27 cellular contexts compared by ENCODE assay signal in genomic region chr1:160455153-160455517, GRCh38. TPM values are rescaled to one million over a fixed set of nuclear protein-coding genes. Genes with fewer than 3 reads are reported as not detected.
A peak's percentile ranks its signal among the peaks of the same experiment; 100 is the strongest.
DNase-seq lines count a peak whose midpoint lies in the region; ATAC-seq and TF ChIP-seq lines count a peak whose summit lies in the region.
"Had no signal": no experiment of that assay in that cellular context is flagged by ENCODE, and none has a peak within 500 bp of the region (broad histone marks: within the 10 kb centered on the region; RNA-seq: fewer than 3 reads in every experiment).

No MANE protein-coding gene starts in this region.

- H3K27me3 ChIP-seq in MG63: no peaks in the 10 kb centered on the region
- H3K27me3 ChIP-seq: pancreas, right atrium auricular region, spleen, vagina had no signal

- no peaks in the 10 kb centered on the region for H3K9me3 Mint-ChIP-seq in natural killer cell treated with Interleukin-12 subunit alpha and Interleukin-12 subunit beta and Interleukin-15 and Interleukin-18, amount 100 ng/mL, for 72 hours
- H3K9me3 Mint-ChIP-seq in natural killer cell: no peaks in the 10 kb centered on the region
- peaks cover 4% of the 10 kb centered on the region for H3K9me3 Mint-ChIP-seq in activated naive CD8-positive, alpha-beta T cell treated with anti-CD3 and anti-CD28 coated beads, Interleukin-2, amount 50 U/mL, for 24 hours
- H3K9me3 Mint-ChIP-seq: CD14-positive monocyte, mesothelial cell of epicardium, nephron progenitor cell had no signal

- H3K4me3 ChIP-seq in MG63: no peak overlapping the region
- H3K4me3 ChIP-seq: left ventricle myocardium inferior, pancreas, right atrium auricular region, spleen, vagina had no signal

- peaks cover 4 to 18% of the 10 kb centered on the region in 2 donors for H3K4me1 Mint-ChIP-seq in natural killer cell treated with Interleukin-12 subunit alpha and Interleukin-12 subunit beta and Interleukin-15 and Interleukin-18, amount 100 ng/mL, for 72 hours (ENCODE audit: low read depth in 2 of 2)
- peaks cover 0 to 4% of the 10 kb centered on the region in 2 donors for H3K4me1 Mint-ChIP-seq in natural killer cell
- H3K4me1 Mint-ChIP-seq in T-helper 17 cell: peaks cover 48% of the 10 kb centered on the region
- H3K4me1 Mint-ChIP-seq in activated naive CD8-positive, alpha-beta T cell treated with anti-CD3 and anti-CD28 coated beads, Interleukin-2, amount 50 U/mL, for 24 hours: peaks cover 96% of the 10 kb centered on the region
- H3K4me1 Mint-ChIP-seq: mesothelial cell of epicardium had no signal

- H3K9me3 ChIP-seq in T-helper 17 cell (ENCODE audit: control insufficient read depth, low read length, poor library complexity, severe bottlenecking): no peaks in the 10 kb centered on the region
- no peaks in the 10 kb centered on the region for H3K9me3 ChIP-seq in MG63
- H3K9me3 ChIP-seq: left ventricle myocardium inferior, pancreas, right atrium auricular region, spleen, vagina had no signal

- no peak for TF ChIP-seq CTCF in natural killer cell (IDR thresholded peaks at IDR 0.05)

- ATAC-seq in natural killer cell treated with Interleukin-12 subunit alpha and Interleukin-12 subunit beta and Interleukin-15 and Interleukin-18, amount 100 ng/mL, for 72 hours: no peak
- ATAC-seq in natural killer cell: no peak
- no peak for ATAC-seq in T-helper 17 cell
- no peak for ATAC-seq in activated naive CD8-positive, alpha-beta T cell treated with anti-CD3 and anti-CD28 coated beads, Interleukin-2, amount 50 U/mL, for 24 hours
- no peak for ATAC-seq in HG02571 (IDR thresholded peaks at IDR 0.05; ENCODE audit: unreplicated experiment)
- no peak for ATAC-seq in HG03175 (IDR thresholded peaks at IDR 0.05; ENCODE audit: unreplicated experiment)
- ATAC-seq: pancreas, PC-3, Right ventricle myocardium inferior had no signal

- DNase-seq in natural killer cell treated with Interleukin-12 subunit alpha and Interleukin-12 subunit beta and Interleukin-15 and Interleukin-18, amount 100 ng/mL, for 72 hours (ENCODE audit: low spot score): no peak
- DNase-seq in natural killer cell (no peak), T-helper 17 cell (no peak), MG63 (no peak)
- DNase-seq in activated naive CD8-positive, alpha-beta T cell treated with anti-CD3 and anti-CD28 coated beads, Interleukin-2, amount 50 U/mL, for 24 hours: no peak
- DNase-seq: activated CD4-positive, alpha-beta T cell treated with anti-CD3 and anti-CD28 coated beads for 1 hour; activated CD8-positive, alpha-beta memory T cell treated with anti-CD3 and anti-CD28 coated beads, Interleukin-2, amount 50 U/mL, for 48 hours; central memory CD4-positive, alpha-beta T cell; dermis blood vessel endothelial cell; left ventricle myocardium inferior; MM.1S; NCI-H1417; NCI-H2081 treated with DMSO at 0.1 percent for 48 hours; NCI-H446; nephron progenitor cell; pancreas; PC-3; spleen; stimulated activated CD4-positive, alpha-beta T cell treated with anti-CD3 and anti-CD28 coated beads, Interleukin-2, amount 100 ng/mL, for 48 hours had no signal

- no peaks in the 10 kb centered on the region for H3K36me3 Mint-ChIP-seq in natural killer cell treated with Interleukin-12 subunit alpha and Interleukin-12 subunit beta and Interleukin-15 and Interleukin-18, amount 100 ng/mL, for 72 hours
- H3K36me3 Mint-ChIP-seq in natural killer cell (no peaks in the 10 kb centered on the region), T-helper 17 cell (ENCODE audit: low read depth) (peaks cover 4% of the 10 kb centered on the region)
- H3K36me3 Mint-ChIP-seq in activated naive CD8-positive, alpha-beta T cell treated with anti-CD3 and anti-CD28 coated beads, Interleukin-2, amount 50 U/mL, for 24 hours (ENCODE audit: low read depth): peaks cover 4% of the 10 kb centered on the region
- H3K36me3 Mint-ChIP-seq: CD14-positive monocyte, mesothelial cell of epicardium had no signal

- H3K36me3 ChIP-seq in MG63: no peaks in the 10 kb centered on the region
- H3K36me3 ChIP-seq: left ventricle myocardium inferior, pancreas, right atrium auricular region, spleen, vagina had no signal

- no peaks in the 10 kb centered on the region for H3K27me3 Mint-ChIP-seq in natural killer cell treated with Interleukin-12 subunit alpha and Interleukin-12 subunit beta and Interleukin-15 and Interleukin-18, amount 100 ng/mL, for 72 hours
- H3K27me3 Mint-ChIP-seq in natural killer cell (ENCODE audit: low read depth in 2 of 2): no peaks in the 10 kb centered on the region
- no peaks in the 10 kb centered on the region for H3K27me3 Mint-ChIP-seq in T-helper 17 cell
- no peaks in the 10 kb centered on the region for H3K27me3 Mint-ChIP-seq in activated naive CD8-positive, alpha-beta T cell treated with anti-CD3 and anti-CD28 coated beads, Interleukin-2, amount 50 U/mL, for 24 hours

- peak overlapping the region; percentile 20 to 22 for H3K27ac Mint-ChIP-seq in natural killer cell treated with Interleukin-12 subunit alpha and Interleukin-12 subunit beta and Interleukin-15 and Interleukin-18, amount 100 ng/mL, for 72 hours
- no peak overlapping the region for H3K27ac Mint-ChIP-seq in natural killer cell
- H3K27ac Mint-ChIP-seq in T-helper 17 cell: peak overlapping the region; percentile 76
- H3K27ac Mint-ChIP-seq in activated naive CD8-positive, alpha-beta T cell treated with anti-CD3 and anti-CD28 coated beads, Interleukin-2, amount 50 U/mL, for 24 hours: peak overlapping the region; percentile 100
- H3K27ac Mint-ChIP-seq: CD14-positive monocyte, mesothelial cell of epicardium, nephron progenitor cell had no signal

- H3K4me3 Mint-ChIP-seq in natural killer cell treated with Interleukin-12 subunit alpha and Interleukin-12 subunit beta and Interleukin-15 and Interleukin-18, amount 100 ng/mL, for 72 hours: no peak overlapping the region
- H3K4me3 Mint-ChIP-seq in natural killer cell (no peak overlapping the region), T-helper 17 cell (peak overlapping the region; percentile 50)
- H3K4me3 Mint-ChIP-seq in activated naive CD8-positive, alpha-beta T cell treated with anti-CD3 and anti-CD28 coated beads, Interleukin-2, amount 50 U/mL, for 24 hours: peak overlapping the region; percentile 60
- H3K4me3 Mint-ChIP-seq: CD14-positive monocyte, mesothelial cell of epicardium, nephron progenitor cell had no signal

- intact Hi-C loops in natural killer cell (cut with micrococcal nuclease): no loop called here

RNA-seq across cellular contexts. Expression of gene VANGL2, which starts 54.8 kb away (rescaled TPM):
- not detected for total RNA-seq in natural killer cell treated with Interleukin-12 subunit alpha and Interleukin-12 subunit beta and Interleukin-15 and Interleukin-18, amount 100 ng/mL, for 72 hours
- total RNA-seq in natural killer cell (under 1 TPM in 1 of 3 donors, not detected in 2; 0.08 TPM), T-helper 17 cell (not detected)
- total RNA-seq in MG63 (2014; rRNA removed; shearing (Covaris generic); ENCODE audit: low replicate concordance): not detected in 2 replicates
- total RNA-seq: fibroblast of lung had no signal

Comparison
In these comparisons a context has a peak if more than half of its experiments do, and no peak if none do; other contexts are left out.
1. H3K27ac Mint-ChIP-seq: peak in natural killer cell treated with Interleukin-12 subunit alpha and Interleukin-12 subunit beta and Interleukin-15 and Interleukin-18, amount 100 ng/mL, for 72 hours (2 of 2), T-helper 17 cell (single experiment) and activated naive CD8-positive, alpha-beta T cell treated with anti-CD3 and anti-CD28 coated beads, Interleukin-2, amount 50 U/mL, for 24 hours (single experiment); none in natural killer cell (0 of 2).
2. H3K4me3 Mint-ChIP-seq: peak in T-helper 17 cell (single experiment) and activated naive CD8-positive, alpha-beta T cell treated with anti-CD3 and anti-CD28 coated beads, Interleukin-2, amount 50 U/mL, for 24 hours (single experiment); none in natural killer cell treated with Interleukin-12 subunit alpha and Interleukin-12 subunit beta and Interleukin-15 and Interleukin-18, amount 100 ng/mL, for 72 hours (single experiment) and natural killer cell (single experiment).